In genomic region chr16:20969386-20969785, GRCh38 we compare ENCODE assay signal across 1 cellular context.
TF ChIP-seq lines count a peak whose summit lies in the region.

No MANE protein-coding gene starts in this region.

TF ChIP-seq in H1, 55 proteins besides CTCF, POLR2A, EP300 and RAD21 (continued from another document):
- TF ChIP-seq USF2 (IDR thresholded peaks at IDR 0.05; ENCODE audit: low read length) (no peak), E2F6 (IDR thresholded peaks at IDR 0.05) (no peak), JUND (IDR thresholded peaks at IDR 0.05; ENCODE audit: low read length) (no peak), NRF1 (IDR thresholded peaks at IDR 0.05; ENCODE audit: low read depth, low read length) (no peak), MAX (IDR thresholded peaks at IDR 0.05) (no peak), PHF8 (conservative IDR thresholded peaks at IDR 0.05; ENCODE audit: low read depth, low read length) (no peak), TAF7 (optimal IDR thresholded peaks at IDR 0.05; ENCODE audit: borderline replicate concordance, low read depth, low read length) (no peak), CHD2 (IDR thresholded peaks at IDR 0.05; ENCODE audit: low read length) (no peak), CHD7 (IDR thresholded peaks at IDR 0.05; ENCODE audit: insufficient replicate concordance, low read length) (no peak), CBX5 (IDR thresholded peaks at IDR 0.05; ENCODE audit: low read depth, low read length) (no peak), ATF2 (IDR thresholded peaks at IDR 0.05; ENCODE audit: low read length) (no peak), TBP (IDR thresholded peaks at IDR 0.05; ENCODE audit: low read depth, low read length) (no peak), RNF2 (IDR thresholded peaks at IDR 0.05; ENCODE audit: borderline replicate concordance, low read depth, low read length, missing control alignments, poor library complexity, severe bottlenecking) (no peak), NANOG (IDR thresholded peaks at IDR 0.05; ENCODE audit: insufficient read depth, low read depth, low read length, poor library complexity, severe bottlenecking) (no peak), RXRA (IDR thresholded peaks at IDR 0.05; ENCODE audit: insufficient read depth, low read depth, low read length) (no peak), ASH2L (IDR thresholded peaks at IDR 0.05; ENCODE audit: low read length) (no peak)
